ENCODE assay signal across 1 cellular context in genomic region chr9:128392302-128393152, GRCh38.
TF ChIP-seq lines count a peak whose summit lies in the region.

No MANE protein-coding gene starts in this region.

TF ChIP-seq in HepG2, 621 proteins besides CTCF, POLR2A, EP300 and RAD21:
- TF ChIP-seq AGO2 (optimal IDR thresholded peaks at IDR 0.05; ENCODE audit: low read depth, low read length) (peak; percentile 63), ZNF224 (CRISPR knock-in tag; IDR thresholded peaks at IDR 0.05) (no peak), ZIK1 (CRISPR knock-in tag; IDR thresholded peaks at IDR 0.05; ENCODE audit: borderline replicate concordance, low read depth) (no peak), ATF1 (CRISPR knock-in tag; IDR thresholded peaks at IDR 0.05) (no peak), SRSF1 (optimal IDR thresholded peaks at IDR 0.05; ENCODE audit: low read depth, low read length) (no peak)
TF ChIP-seq in HepG2: peak in this region for 1.
